1 cellular context compared by ENCODE assay signal in genomic region chr1:52005548-52005947, GRCh38.
A peak's percentile ranks its signal among the peaks of the same experiment; 100 is the strongest.
TF ChIP-seq lines count a peak whose summit lies in the region.

No MANE protein-coding gene starts in this region.

TF ChIP-seq in IMR-90, 13 proteins besides CTCF, POLR2A, EP300 and RAD21:
- peak; percentile 84 for TF ChIP-seq MAZ (IDR thresholded peaks at IDR 0.05; ENCODE audit: borderline replicate concordance, low read depth, low read length)
- TF ChIP-seq MAFK (IDR thresholded peaks at IDR 0.05; ENCODE audit: low read depth, low read length), result peak; percentile 41; the same call in 1 of the 2 replicates
- peak; percentile 1; the same call in 1 of the 2 replicates for TF ChIP-seq SMC3 (IDR thresholded peaks at IDR 0.05; ENCODE audit: low read depth, low read length)
